In the genomic region with DNA sequence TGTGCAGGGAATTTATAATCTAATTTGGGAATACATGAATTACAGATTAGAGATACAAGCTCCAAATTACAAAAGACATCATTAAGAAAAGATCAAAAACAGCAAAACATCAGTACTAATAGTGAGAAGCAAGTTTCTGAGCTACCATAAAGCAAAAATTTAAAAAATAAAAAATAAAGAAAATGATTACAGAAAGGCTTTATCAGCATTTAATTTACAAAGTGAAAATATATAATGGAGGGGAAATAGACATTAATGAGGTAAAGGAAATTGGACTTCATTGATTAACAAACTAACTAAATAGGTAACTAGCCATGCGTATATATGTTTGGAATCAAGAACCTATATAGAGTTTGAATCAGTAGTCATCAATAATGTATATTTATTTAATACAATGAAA, we compare ENCODE assay signal across 34 cellular contexts.
"Had no signal": no experiment of that assay in that cellular context is flagged by ENCODE, and none has a peak within 500 bp of the region (broad histone marks: within the 10 kb centered on the region; RNA-seq: fewer than 3 reads in every experiment).

No MANE protein-coding gene starts in this region.

- H3K4me3 ChIP-seq: MG63 had no signal

- H3K27me3 ChIP-seq: MG63 had no signal

- DNase-seq: Karpas-422, Kasumi-1, MG63, MM.1S, MV-4-11, NCI-H1048, NCI-H1092, NCI-H1092 treated with DMSO at 0.1 percent for 48 hours, NCI-H1105, NCI-H1105 treated with DMSO at 0.1 percent for 48 hours, NCI-H1417, NCI-H1417 treated with DMSO at 0.1 percent for 48 hours, NCI-H1436, NCI-H1436 treated with DMSO at 0.1 percent for 48 hours, NCI-H146, NCI-H1694, NCI-H1694 treated with DMSO at 0.1 percent for 48 hours, NCI-H187, NCI-H187 treated with DMSO at 0.1 percent for 48 hours, NCI-H1930, NCI-H2029, NCI-H2029 treated with DMSO at 0.1 percent for 48 hours, NCI-H2081, NCI-H2081 treated with DMSO at 0.1 percent for 48 hours, NCI-H2107, NCI-H2171, NCI-H2171 treated with DMSO at 0.1 percent for 48 hours, NCI-H2227 treated with DMSO at 0.1 percent for 48 hours, NCI-H226, NCI-H345, NCI-H446, NCI-H446 treated with DMSO at 0.1 percent for 48 hours, NCI-H510A, NCI-H510A treated with DMSO at 0.1 percent for 48 hours had no signal

- H3K36me3 ChIP-seq: MG63 had no signal

- H3K9me3 ChIP-seq: MG63 had no signal
